In the genomic region with DNA sequence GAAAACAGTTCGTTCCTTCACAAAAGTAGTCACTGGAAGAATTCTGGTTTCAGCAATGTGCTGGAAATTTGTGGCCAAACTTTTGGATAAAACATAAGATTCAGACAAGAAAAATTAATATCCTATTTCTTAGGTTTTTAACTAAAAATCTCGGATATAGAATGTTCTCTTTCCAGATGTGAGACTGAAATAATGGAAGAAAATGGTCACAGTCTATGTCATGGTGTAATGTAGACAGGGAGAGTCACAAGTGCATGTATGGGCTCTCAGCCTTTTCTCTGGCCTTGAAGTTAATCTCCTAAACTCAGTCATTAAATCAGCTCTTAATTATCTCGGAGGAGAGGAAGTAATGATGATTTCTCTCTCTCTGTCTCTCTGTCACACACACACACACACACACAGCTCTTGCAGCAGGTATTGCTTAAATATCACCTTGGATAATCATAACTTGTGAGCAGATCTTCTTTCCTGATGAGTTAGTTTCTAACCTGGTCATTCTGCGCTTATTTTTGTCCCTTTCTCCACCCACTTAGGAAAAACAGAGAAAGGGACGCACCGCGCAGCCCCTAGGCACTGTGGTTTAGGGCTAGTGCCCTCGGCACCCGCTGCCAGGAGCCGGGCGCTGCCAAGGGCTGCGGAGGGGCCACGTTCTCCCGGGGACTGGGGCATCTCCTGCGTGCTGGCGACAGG, we compare ENCODE assay signal across 1 cellular context.
TF ChIP-seq lines count a peak whose summit lies in the region.

No MANE protein-coding gene starts in this region.

TF ChIP-seq in endothelial cell of umbilical vein, 7 proteins besides CTCF, POLR2A, EP300 and RAD21 (continued from another document):
- TF ChIP-seq EZH2 (IDR thresholded peaks at IDR 0.05; ENCODE audit: borderline replicate concordance, low read depth, low read length, severe bottlenecking) (no peak), POLR2AphosphoS5 (IDR thresholded peaks at IDR 0.05; ENCODE audit: insufficient read depth, low read depth, low read length) (no peak)
